8 cellular contexts compared by ENCODE assay signal in the genomic region with DNA sequence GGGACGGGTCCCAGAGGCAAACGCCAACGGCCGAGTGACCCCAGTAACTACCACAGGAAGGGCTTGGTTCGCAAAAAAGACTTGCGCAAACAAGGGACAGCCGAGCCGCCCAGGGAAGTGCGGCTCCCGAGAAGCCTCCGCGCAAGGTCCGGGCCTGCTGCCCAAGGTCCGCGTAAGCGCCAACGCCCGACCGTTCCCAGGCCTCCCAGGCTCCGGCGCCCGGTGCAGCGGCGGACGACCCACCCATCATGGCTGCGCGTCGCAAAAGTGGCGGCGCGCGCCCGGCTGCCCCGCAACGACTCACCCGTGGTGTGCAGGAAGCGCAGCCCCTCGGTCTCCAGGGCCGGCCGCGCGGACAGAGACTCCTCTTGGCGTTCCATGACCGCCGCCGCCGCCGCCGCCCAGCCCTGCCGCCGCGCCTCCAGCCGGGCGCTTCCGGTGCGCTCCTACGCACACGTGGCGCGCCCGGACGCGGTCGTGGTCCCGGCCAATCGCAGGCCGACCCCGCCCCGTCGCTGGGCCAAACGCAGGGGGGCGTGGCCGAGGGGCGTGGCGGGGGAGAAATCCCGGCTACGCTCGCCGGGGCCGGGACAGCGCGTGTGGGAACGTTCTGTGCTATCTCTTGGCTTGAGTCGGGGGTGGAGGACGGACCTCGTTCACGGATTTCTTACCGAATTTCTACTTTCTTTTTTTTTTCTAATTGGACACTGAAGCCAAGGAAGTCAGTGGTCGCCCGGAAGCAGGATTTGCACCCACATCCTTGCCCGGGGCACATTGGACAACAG. TPM values are rescaled to one million over a fixed set of nuclear protein-coding genes. Genes with fewer than 3 reads are reported as not detected.
DNase-seq lines count a peak whose midpoint lies in the region; ATAC-seq lines count a peak whose summit lies in the region.

TSS of gene SELENOS (minus strand) at position 448 of the 785 bp plus-strand sequence. CDS start at position 380, 68 bp downstream.

- intact Hi-C loops in naive thymus-derived CD4-positive, alpha-beta T cell (cut with micrococcal nuclease), result loop anchor here (1.0 to 10.0 kb wide), 9 partner anchors 17 to 675 kb away; partner anchors contain the start of genes CHSY1 (in 2 of the 2), ASB7 (in 1 of the 2), LINS1 (in 1 of the 2) and SNRPA1 (in 1 of the 2)

- DNase-seq in DMS153 (lab: John Stamatoyannopoulos, UW) (peak; percentile 3), HuH-7 (ENCODE audit: low spot score) (peak; percentile 86), RPMI7951 (ENCODE audit: low read depth) (peak; percentile 89), fibroblast of gingiva (ENCODE audit: low read depth) (peak; percentile 90)
- DNase-seq in activated T-helper 1 cell treated with anti-CD3 and anti-CD28 coated beads, Interleukin-2, amount 50 U/mL, for 16 hours (ENCODE audit: low read depth in 1 of 2, low spot score in 1 of 2), result peak; percentile 74 to 84
- peak; percentile 74 to 98 (median 84) for DNase-seq in naive thymus-derived CD4-positive, alpha-beta T cell
- DNase-seq in stimulated activated naive B cell treated with anti-CD40 and anti-IgM and Interleukin-4, amounts not matched to agents 10 μg/mL and 1 μg/mL and 100 μg/mL, for 72 hours, result peak; percentile 78

- H3K4me1 ChIP-seq in naive thymus-derived CD4-positive, alpha-beta T cell (ENCODE audit: control insufficient read depth in 2 of 2, insufficient read depth in 2 of 2, low read length in 2 of 2), result peaks cover 11 to 21% of the 10 kb centered on the region in 2 donors

- ATAC-seq in GM21515 (IDR thresholded peaks at IDR 0.05; ENCODE audit: unreplicated experiment), result peak; percentile 89
- ATAC-seq in naive thymus-derived CD4-positive, alpha-beta T cell, result peak; percentile 99
- peak; percentile 96 to 99 for ATAC-seq in stimulated activated naive B cell treated with anti-CD40 and anti-IgM and Interleukin-4, amounts not matched to agents 10 μg/mL and 1 μg/mL and 100 μg/mL, for 72 hours (replicated peaks)

- peak within 1 kb of the TSS; percentile 92 for H3K4me3 ChIP-seq in naive thymus-derived CD4-positive, alpha-beta T cell (ENCODE audit: low read length)

- H3K4me1 Mint-ChIP-seq in naive thymus-derived CD4-positive, alpha-beta T cell, result peaks cover 13 to 37% (median 24%) of the 10 kb centered on the region in 7 donors
- H3K4me1 Mint-ChIP-seq in stimulated activated naive B cell treated with anti-CD40 and anti-IgM and Interleukin-4, amounts not matched to agents 10 μg/mL and 1 μg/mL and 100 μg/mL, for 72 hours, result peaks cover 6 to 15% of the 10 kb centered on the region in 2 donors

- POLR2A ChIA-PET in naive thymus-derived CD4-positive, alpha-beta T cell (lab: Charles Lee), result interaction anchor here (1.1 to 1.9 kb wide), 2 partner anchors 18 kb away, joined by 7 to 8 read pairs; partner anchors contain the start of gene SNRPA1

- H3K36me3 Mint-ChIP-seq in naive thymus-derived CD4-positive, alpha-beta T cell, result peaks cover 15 to 43% (median 25%) of the 10 kb centered on the region in 5 donors
- peaks cover 27 to 46% of the 10 kb centered on the region in 2 donors for H3K36me3 Mint-ChIP-seq in stimulated activated naive B cell treated with anti-CD40 and anti-IgM and Interleukin-4, amounts not matched to agents 10 μg/mL and 1 μg/mL and 100 μg/mL, for 72 hours

- CTCF ChIA-PET in naive thymus-derived CD4-positive, alpha-beta T cell (lab: Charles Lee), result no interaction called here

- no peaks in the 10 kb centered on the region for H3K27me3 Mint-ChIP-seq in naive thymus-derived CD4-positive, alpha-beta T cell
- H3K27me3 Mint-ChIP-seq in stimulated activated naive B cell treated with anti-CD40 and anti-IgM and Interleukin-4, amounts not matched to agents 10 μg/mL and 1 μg/mL and 100 μg/mL, for 72 hours, result no peaks in the 10 kb centered on the region

- peak within 1 kb of the TSS; percentile 86 to 99 (median 95) for H3K4me3 Mint-ChIP-seq in naive thymus-derived CD4-positive, alpha-beta T cell
- H3K4me3 Mint-ChIP-seq in stimulated activated naive B cell treated with anti-CD40 and anti-IgM and Interleukin-4, amounts not matched to agents 10 μg/mL and 1 μg/mL and 100 μg/mL, for 72 hours, result peak within 1 kb of the TSS; percentile 94 to 98

- H3K27ac Mint-ChIP-seq in naive thymus-derived CD4-positive, alpha-beta T cell, result peak within 1 kb of the TSS; percentile 80 to 96 (median 91)
- peak within 1 kb of the TSS; percentile 85 for H3K27ac Mint-ChIP-seq in stimulated activated naive B cell treated with anti-CD40 and anti-IgM and Interleukin-4, amounts not matched to agents 10 μg/mL and 1 μg/mL and 100 μg/mL, for 72 hours

- H3K9me3 Mint-ChIP-seq in naive thymus-derived CD4-positive, alpha-beta T cell, result peaks cover 0 to 3% (median 0%) of the 10 kb centered on the region in 11 donors
- no peaks in the 10 kb centered on the region for H3K9me3 Mint-ChIP-seq in stimulated activated naive B cell treated with anti-CD40 and anti-IgM and Interleukin-4, amounts not matched to agents 10 μg/mL and 1 μg/mL and 100 μg/mL, for 72 hours

- no peaks in the 10 kb centered on the region for H3K27me3 ChIP-seq in naive thymus-derived CD4-positive, alpha-beta T cell (ENCODE audit: control insufficient read depth in 2 of 2, insufficient read depth in 2 of 2, low read length in 2 of 2)

- H3K36me3 ChIP-seq in naive thymus-derived CD4-positive, alpha-beta T cell (ENCODE audit: control insufficient read depth in 2 of 3, insufficient read depth in 3 of 3, low read length in 3 of 3), result peaks cover 31 to 53% (median 32%) of the 10 kb centered on the region in 3 experiments

- H3K9me3 ChIP-seq in naive thymus-derived CD4-positive, alpha-beta T cell (ENCODE audit: control insufficient read depth in 2 of 3, low read length in 3 of 3), result no peaks in the 10 kb centered on the region

- peak within 1 kb of the TSS; percentile 88 for H3K27ac ChIP-seq in naive thymus-derived CD4-positive, alpha-beta T cell (ENCODE audit: low read depth, low read length)

RNA-seq across cellular contexts. Expression of gene SELENOS, which starts in this region (rescaled TPM):
- 111 and 145 TPM in 2 replicates for total RNA-seq in RPMI7951 (2014; rRNA removed; shearing (Covaris generic))
- 10 to 100 TPM; 24.8 to 42.2 (median 37.6) TPM for total RNA-seq in naive thymus-derived CD4-positive, alpha-beta T cell
- polyA plus RNA-seq in naive thymus-derived CD4-positive, alpha-beta T cell, result 10 to 100 TPM; 43.9 to 48.2 TPM

Comparison
In these comparisons a context has a peak if more than half of its experiments do, and no peak if none do; other contexts are left out.
1. Peak in every context shown above with its lines: DNase-seq, ATAC-seq, H3K4me3 ChIP-seq and H3K27ac ChIP-seq.
2. DNase-seq: peak in every context shown above with its lines; median percentile 90 in fibroblast of gingiva; 89 in RPMI7951; 86 in HuH-7; 84 in naive thymus-derived CD4-positive, alpha-beta T cell; 79 in activated T-helper 1 cell treated with anti-CD3 and anti-CD28 coated beads, Interleukin-2, amount 50 U/mL, for 16 hours; 78 in stimulated activated naive B cell treated with anti-CD40 and anti-IgM and Interleukin-4, amounts not matched to agents 10 μg/mL and 1 μg/mL and 100 μg/mL, for 72 hours; 3 in DMS153.